Comparison of ENCODE assay signal across 8 cellular contexts in genomic region chr16:31179747-31180458, GRCh38. TPM values are rescaled to one million over a fixed set of nuclear protein-coding genes. Genes with fewer than 3 reads are reported as not detected.
A peak's percentile ranks its signal among the peaks of the same experiment; 100 is the strongest.
DNase-seq lines count a peak whose midpoint lies in the region; ATAC-seq, FAIRE-seq and TF ChIP-seq lines count a peak whose summit lies in the region.

Gene FUS, plus strand, starts transcription at chr16:31180139. Its CDS starts 76 bp downstream, at chr16:31180215.

- peak; percentile 48 for ATAC-seq in GM19025 (IDR thresholded peaks at IDR 0.05; ENCODE audit: low read depth, unreplicated experiment)
- ATAC-seq in HG03280 (IDR thresholded peaks at IDR 0.05; ENCODE audit: unreplicated experiment): peak; percentile 58

- peaks cover 15 to 19% of the 10 kb centered on the region in 2 donors for H3K4me1 ChIP-seq in kidney (ENCODE audit: control insufficient read depth in 1 of 2, insufficient read depth in 1 of 2, low read depth in 1 of 2, low read length in 2 of 2)

- H3K27ac ChIP-seq in kidney (ENCODE audit: low read depth in 2 of 2, low read length in 2 of 2): peak within 1 kb of the TSS; percentile 96 to 99

- DNase-seq in AG09309 (ENCODE audit: low read depth) (peak; percentile 54), NCI-H446 treated with DMSO at 0.1 percent for 48 hours (lab: John Stamatoyannopoulos, UW) (peak; percentile 78), cerebellar cortex (ENCODE audit: low spot score) (peak; percentile 93), kidney (peak; percentile 98)
- peak; percentile 93 for DNase-seq in activated CD4-positive, CD25-positive, alpha-beta regulatory T cell treated with anti-CD3 and anti-CD28 coated beads, Interleukin-2, amount 50 U/mL, for 72 hours
- DNase-seq in stimulated activated CD4-positive, alpha-beta T cell treated with anti-CD3 and anti-CD28 coated beads, Interleukin-15, amount 100 ng/mL, for 1 hour (ENCODE audit: low read depth in 1 of 2, low spot score in 1 of 2): peak; percentile 86

- H3K9me3 ChIP-seq in kidney (ENCODE audit: control insufficient read depth in 1 of 2, low read length in 2 of 2): no peaks in the 10 kb centered on the region

- peaks cover 14 to 22% of the 10 kb centered on the region in 2 donors for H3K36me3 ChIP-seq in kidney (ENCODE audit: control insufficient read depth in 1 of 2, insufficient read depth in 2 of 2, low read length in 2 of 2)

- H3K9ac ChIP-seq in kidney (ENCODE audit: low read length in 2 of 2): peak within 1 kb of the TSS; percentile 77 to 93

- intact Hi-C loops in kidney (cut with DNase I): no loop called here

- H3K4me3 ChIP-seq in AG09309 (ENCODE audit: control insufficient read depth, low read depth, low read length): peak within 1 kb of the TSS; percentile 90
- peak within 1 kb of the TSS; percentile 83 to 89 for H3K4me3 ChIP-seq in kidney (ENCODE audit: low read length in 2 of 2)

- TF ChIP-seq CTCF in AG09309 (IDR thresholded peaks at IDR 0.05; ENCODE audit: control insufficient read depth, insufficient read depth, low read depth, low read length, missing control alignments): no peak
- peak; percentile 1 for TF ChIP-seq CTCF in kidney (IDR thresholded peaks at IDR 0.05; ENCODE audit: borderline replicate concordance, extremely low read depth, insufficient read depth)

- FAIRE-seq in kidney (lab: Jason Lieb, UNC): no peak

RNA-seq across cellular contexts. Expression of gene FUS, which starts in this region (rescaled TPM):
- 333 TPM for total RNA-seq in kidney
- polyA plus RNA-seq in kidney (ENCODE audit: insufficient read depth, low read depth, low replicate concordance): 180 TPM

Comparison
In these comparisons a context has a peak if more than half of its experiments do, and no peak if none do; other contexts are left out.
1. Peak in every context shown above with its lines: DNase-seq, ATAC-seq, H3K4me3 ChIP-seq and H3K27ac ChIP-seq.